In the genomic region with DNA sequence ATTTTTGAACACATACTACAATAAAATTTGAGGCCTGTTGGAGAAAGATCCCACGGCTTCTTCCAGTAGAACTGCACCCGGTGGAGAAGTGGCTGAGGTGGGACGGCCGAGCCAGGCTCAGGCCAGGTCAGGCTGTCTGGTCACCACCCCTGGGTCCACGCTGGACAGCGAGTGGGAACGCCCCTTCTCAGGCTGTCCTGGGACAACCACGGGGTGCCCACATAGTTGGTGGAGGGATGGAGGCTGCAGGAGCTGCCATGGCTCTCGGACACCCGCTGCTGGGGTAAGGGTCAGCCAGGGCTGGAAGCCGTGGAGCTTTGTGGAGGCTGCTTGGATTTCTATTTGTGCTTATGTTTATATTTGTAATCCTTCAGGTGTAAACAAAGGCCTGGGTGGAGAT, we compare ENCODE assay signal across 21 cellular contexts.
DNase-seq lines count a peak whose midpoint lies in the region; ATAC-seq and TF ChIP-seq lines count a peak whose summit lies in the region.
"Had no signal": no experiment of that assay in that cellular context is flagged by ENCODE, and none has a peak within 500 bp of the region (broad histone marks: within the 10 kb centered on the region; RNA-seq: fewer than 3 reads in every experiment).

No MANE protein-coding gene starts in this region.

- ATAC-seq in activated CD8-positive, alpha-beta memory T cell treated with anti-CD3 and anti-CD28 coated beads, Interleukin-2, amount 10 ng/mL, durations not matched to agents 7 days and 5 days, result no peak
- ATAC-seq in HG03280 (IDR thresholded peaks at IDR 0.05; ENCODE audit: unreplicated experiment), result no peak

- H3K4me2 ChIP-seq in neuronal stem cell (ENCODE audit: insufficient read depth, low read length, poor library complexity, severe bottlenecking), result no peak overlapping the region

- H3K27me3 ChIP-seq in neuronal stem cell (ENCODE audit: control insufficient read depth in 3 of 3, insufficient read depth in 3 of 3, low read depth in 1 of 3, low read length in 3 of 3) (no peaks in the 10 kb centered on the region), suprapubic skin (no peaks in the 10 kb centered on the region), BE2C (no peaks in the 10 kb centered on the region), colonic mucosa (no peaks in the 10 kb centered on the region)
- H3K27me3 ChIP-seq: MG63, Peyer's patch, SJSA1 had no signal

- no peak overlapping the region for H3K4me3 Mint-ChIP-seq in activated CD8-positive, alpha-beta memory T cell treated with anti-CD3 and anti-CD28 coated beads, Interleukin-2, amount 10 ng/mL, durations not matched to agents 7 days and 5 days
- H3K4me3 Mint-ChIP-seq in endothelial cell (ENCODE audit: unreplicated experiment), result no peak overlapping the region
- H3K4me3 Mint-ChIP-seq: CD8-positive, alpha-beta memory T cell had no signal

- no peak overlapping the region for H4K8ac ChIP-seq in neuronal stem cell (ENCODE audit: low read depth, low read length)

- peaks cover 0 to 11% of the 10 kb centered on the region in 2 donors for H3K9me3 ChIP-seq in neuronal stem cell (replicated peaks in 1 of 2; ENCODE audit: control insufficient read depth in 2 of 2, insufficient read depth in 1 of 2, low read depth in 1 of 2, low read length in 2 of 2)
- H3K9me3 ChIP-seq in suprapubic skin, result no peaks in the 10 kb centered on the region
- no peaks in the 10 kb centered on the region; the same call in 1 of the 2 replicates for H3K9me3 ChIP-seq in BE2C
- H3K9me3 ChIP-seq in colonic mucosa, result no peaks in the 10 kb centered on the region
- H3K9me3 ChIP-seq: MG63, Peyer's patch, SJSA1 had no signal

- no peaks in the 10 kb centered on the region for H3K9me3 Mint-ChIP-seq in activated CD8-positive, alpha-beta memory T cell treated with anti-CD3 and anti-CD28 coated beads, Interleukin-2, amount 10 ng/mL, durations not matched to agents 7 days and 5 days (ENCODE audit: low read depth)
- H3K9me3 Mint-ChIP-seq in endothelial cell (ENCODE audit: unreplicated experiment), result peaks cover 64% of the 10 kb centered on the region
- H3K9me3 Mint-ChIP-seq: CD8-positive, alpha-beta memory T cell had no signal

- H4K91ac ChIP-seq in neuronal stem cell (ENCODE audit: low read depth, low read length, poor library complexity), result no peak overlapping the region

- H3K27me3 Mint-ChIP-seq in activated CD8-positive, alpha-beta memory T cell treated with anti-CD3 and anti-CD28 coated beads, Interleukin-2, amount 10 ng/mL, durations not matched to agents 7 days and 5 days, result no peaks in the 10 kb centered on the region
- peaks cover 18% of the 10 kb centered on the region for H3K27me3 Mint-ChIP-seq in endothelial cell (ENCODE audit: unreplicated experiment)

- no peak overlapping the region for H2BK120ac ChIP-seq in neuronal stem cell (ENCODE audit: low read depth, low read length)

- peaks cover 0 to 13% of the 10 kb centered on the region in 2 donors for H3K4me1 ChIP-seq in neuronal stem cell (ENCODE audit: control insufficient read depth in 2 of 2, insufficient read depth in 1 of 2, low read depth in 1 of 2, low read length in 2 of 2)
- no peaks in the 10 kb centered on the region for H3K4me1 ChIP-seq in suprapubic skin
- H3K4me1 ChIP-seq in BE2C, result no peaks in the 10 kb centered on the region
- no peaks in the 10 kb centered on the region for H3K4me1 ChIP-seq in colonic mucosa
- H3K4me1 ChIP-seq: Peyer's patch, SJSA1 had no signal

- TF ChIP-seq POLR2A in suprapubic skin (IDR thresholded peaks at IDR 0.05), result no peak

- TF ChIP-seq EP300 in suprapubic skin (IDR thresholded peaks at IDR 0.05), result no peak

- no peak overlapping the region for H2BK12ac ChIP-seq in neuronal stem cell (ENCODE audit: low read length)

- CTCF ChIA-PET in activated CD8-positive, alpha-beta memory T cell treated with anti-CD3 and anti-CD28 coated beads, Interleukin-2, amount 10 ng/mL, durations not matched to agents 7 days and 5 days (lab: Charles Lee), result no interaction called here

- H3K27ac ChIP-seq in neuronal stem cell (replicated peaks; ENCODE audit: low read length) (no peak overlapping the region), suprapubic skin (no peak overlapping the region), colonic mucosa (no peak overlapping the region)
- H3K27ac ChIP-seq: 22Rv1, Peyer's patch, SJSA1 had no signal

- H3K4me1 Mint-ChIP-seq in activated CD8-positive, alpha-beta memory T cell treated with anti-CD3 and anti-CD28 coated beads, Interleukin-2, amount 10 ng/mL, durations not matched to agents 7 days and 5 days, result no peaks in the 10 kb centered on the region
- H3K4me1 Mint-ChIP-seq in endothelial cell (ENCODE audit: unreplicated experiment), result no peaks in the 10 kb centered on the region
- H3K4me1 Mint-ChIP-seq: CD8-positive, alpha-beta memory T cell had no signal

- no peak overlapping the region for H2BK15ac ChIP-seq in neuronal stem cell (ENCODE audit: low read length)

- H2AK5ac ChIP-seq in neuronal stem cell (ENCODE audit: low read depth, low read length), result no peak overlapping the region

- H3K9ac ChIP-seq in neuronal stem cell (ENCODE audit: low read depth, low read length, poor library complexity) (no peak overlapping the region), colonic mucosa (ENCODE audit: low read depth in 2 of 2, low read length in 2 of 2) (no peak overlapping the region)

- H3K4ac ChIP-seq in neuronal stem cell (ENCODE audit: low read length), result no peak overlapping the region

- H2AFZ ChIP-seq in neuronal stem cell (ENCODE audit: low read length), result no peak overlapping the region

- TF ChIP-seq CTCF in endothelial cell (IDR thresholded peaks at IDR 0.05; ENCODE audit: unreplicated experiment) (no peak), suprapubic skin (IDR thresholded peaks at IDR 0.05) (no peak), BE2C (IDR thresholded peaks at IDR 0.05; ENCODE audit: low read depth, low read length) (no peak), colonic mucosa (IDR thresholded peaks at IDR 0.05) (no peak)

- H3K14ac ChIP-seq in neuronal stem cell (ENCODE audit: low read length), result peak overlapping the region; percentile 42

- H3K36me3 Mint-ChIP-seq in activated CD8-positive, alpha-beta memory T cell treated with anti-CD3 and anti-CD28 coated beads, Interleukin-2, amount 10 ng/mL, durations not matched to agents 7 days and 5 days, result no peaks in the 10 kb centered on the region
- H3K36me3 Mint-ChIP-seq in endothelial cell (ENCODE audit: low read depth, unreplicated experiment), result peaks cover 25% of the 10 kb centered on the region

- peak overlapping the region; percentile 76 for H3K23ac ChIP-seq in neuronal stem cell (ENCODE audit: low read depth, low read length, poor library complexity)

- peak overlapping the region; percentile 55 for H3K18ac ChIP-seq in neuronal stem cell (ENCODE audit: low read length)

- H2BK5ac ChIP-seq in neuronal stem cell (ENCODE audit: low read length), result no peak overlapping the region

- WGBS in neuronal stem cell (ENCODE audit: extremely low coverage in 2 of 2, insufficient read length in 2 of 2, insufficient replicate concordance in 1 of 2), 2 donors, result no CpG with 5 or more reads among the region's 11 CpGs
- 93% methylated on average over 11 of the region's 11 CpGs for WGBS in suprapubic skin

- peak; percentile 10 for DNase-seq in activated CD8-positive, alpha-beta memory T cell treated with anti-CD3 and anti-CD28 coated beads, Interleukin-2, amount 50 U/mL, for 4 hours
- no peak for DNase-seq in activated CD8-positive, alpha-beta memory T cell treated with anti-CD3 and anti-CD28 coated beads, Interleukin-2, amount 10 ng/mL, durations not matched to agents 7 days and 5 days
- DNase-seq in endothelial cell (ENCODE audit: low spot score), result no peak
- DNase-seq in neuronal stem cell (ENCODE audit: low spot score), result no peak
- peak; percentile 42 to 74 for DNase-seq in suprapubic skin (ENCODE audit: low spot score in 2 of 2)
- DNase-seq in BE2C, result no peak
- DNase-seq in colonic mucosa, result no peak
- DNase-seq: C1 segment of cervical spinal cord; CD8-positive, alpha-beta memory T cell; GDM1; MG63; NCI-H1417; NCI-H1694 treated with DMSO at 0.1 percent for 48 hours; NCI-H2081 treated with DMSO at 0.1 percent for 48 hours; NCI-H2171 treated with DMSO at 0.1 percent for 48 hours; NCI-H446; NCI-H526 had no signal

- intact Hi-C loops in colonic mucosa (cut with DNase I), result no loop called here

- H3K4me3 ChIP-seq in neuronal stem cell (ENCODE audit: low read length in 2 of 2) (no peak overlapping the region), suprapubic skin (no peak overlapping the region), BE2C (ENCODE audit: low read depth, low read length) (no peak overlapping the region), colonic mucosa (no peak overlapping the region)
- H3K4me3 ChIP-seq: MG63, Peyer's patch, SJSA1 had no signal

- H3K27ac Mint-ChIP-seq in activated CD8-positive, alpha-beta memory T cell treated with anti-CD3 and anti-CD28 coated beads, Interleukin-2, amount 10 ng/mL, durations not matched to agents 7 days and 5 days, result no peak overlapping the region
- peak overlapping the region; percentile 24 for H3K27ac Mint-ChIP-seq in endothelial cell (ENCODE audit: unreplicated experiment)

- peaks cover 13% of the 10 kb centered on the region for H3K79me1 ChIP-seq in neuronal stem cell (ENCODE audit: low read depth, low read length)

- H3K36me3 ChIP-seq in neuronal stem cell (replicated peaks in 1 of 2; ENCODE audit: control insufficient read depth in 2 of 2, insufficient read depth in 2 of 2, low read length in 2 of 2), result peaks cover 34 to 100% of the 10 kb centered on the region in 2 donors
- peaks cover 9% of the 10 kb centered on the region for H3K36me3 ChIP-seq in suprapubic skin
- H3K36me3 ChIP-seq in BE2C, result no peaks in the 10 kb centered on the region
- no peaks in the 10 kb centered on the region for H3K36me3 ChIP-seq in colonic mucosa
- H3K36me3 ChIP-seq: MG63, Peyer's patch, SJSA1 had no signal

Comparison
In these comparisons a context has a peak if more than half of its experiments do, and no peak if none do; other contexts are left out.
1. DNase-seq: peak in activated CD8-positive, alpha-beta memory T cell treated with anti-CD3 and anti-CD28 coated beads, Interleukin-2, amount 50 U/mL, for 4 hours (single experiment) and suprapubic skin (2 of 2); none in activated CD8-positive, alpha-beta memory T cell treated with anti-CD3 and anti-CD28 coated beads, Interleukin-2, amount 10 ng/mL, durations not matched to agents 7 days and 5 days (single experiment), endothelial cell (single experiment), neuronal stem cell (single experiment), BE2C (single experiment) and colonic mucosa (single experiment).